Comparison of ENCODE assay signal across 12 cellular contexts in genomic region chr17:69451416-69452394, GRCh38. TPM values are rescaled to one million over a fixed set of nuclear protein-coding genes. Genes with fewer than 3 reads are reported as not detected.
A peak's percentile ranks its signal among the peaks of the same experiment; 100 is the strongest.
DNase-seq lines count a peak whose midpoint lies in the region; ATAC-seq and TF ChIP-seq lines count a peak whose summit lies in the region.
"Had no signal": no experiment of that assay in that cellular context is flagged by ENCODE, and none has a peak within 500 bp of the region (broad histone marks: within the 10 kb centered on the region; RNA-seq: fewer than 3 reads in every experiment).

No MANE protein-coding gene starts in this region.

- DNase-seq in progenitor cell of endocrine pancreas (ENCODE audit: low spot score, unreplicated experiment) (no peak), SW 1271 (lab: John Stamatoyannopoulos, UW) (no peak), GDM1 (lab: John Stamatoyannopoulos, UW) (no peak), putamen (ENCODE audit: low spot score) (no peak)
- no peak for DNase-seq in stimulated activated CD4-positive, alpha-beta T cell treated with anti-CD3 and anti-CD28 coated beads, Interleukin-1b, Interleukin-23, amount 100 ng/mL, for 48 hours
- DNase-seq: Calu3, MV-4-11 had no signal

- H3K36me3 Mint-ChIP-seq in progenitor cell of endocrine pancreas (ENCODE audit: insufficient read depth), result peaks cover 3% of the 10 kb centered on the region

- no peak for TF ChIP-seq CTCF in progenitor cell of endocrine pancreas (IDR thresholded peaks at IDR 0.05; ENCODE audit: unreplicated experiment)

- H3K4me1 Mint-ChIP-seq in progenitor cell of endocrine pancreas (ENCODE audit: low read depth), result peaks cover 18% of the 10 kb centered on the region

- H3K27me3 Mint-ChIP-seq in progenitor cell of endocrine pancreas, result no peaks in the 10 kb centered on the region
- H3K27me3 Mint-ChIP-seq: activated naive CD4-positive, alpha-beta T cell treated with anti-CD3 and anti-CD28 coated beads, Interleukin-2, amount 50 U/mL, for 24 hours had no signal

- H3K27ac Mint-ChIP-seq in progenitor cell of endocrine pancreas, result peak overlapping the region; percentile 29
- H3K27ac Mint-ChIP-seq: activated naive CD4-positive, alpha-beta T cell treated with anti-CD3 and anti-CD28 coated beads, Interleukin-2, amount 50 U/mL, for 24 hours had no signal

- H3K4me3 Mint-ChIP-seq in progenitor cell of endocrine pancreas (ENCODE audit: low read depth), result no peak overlapping the region
- H3K4me3 Mint-ChIP-seq: activated naive CD4-positive, alpha-beta T cell treated with anti-CD3 and anti-CD28 coated beads, Interleukin-2, amount 50 U/mL, for 24 hours had no signal

- H3K9me3 Mint-ChIP-seq in progenitor cell of endocrine pancreas (ENCODE audit: low read depth), result no peaks in the 10 kb centered on the region
- H3K9me3 Mint-ChIP-seq: activated naive CD4-positive, alpha-beta T cell treated with anti-CD3 and anti-CD28 coated beads, Interleukin-2, amount 50 U/mL, for 24 hours had no signal

- ATAC-seq in GM19035 (IDR thresholded peaks at IDR 0.05; ENCODE audit: unreplicated experiment), result peak; percentile 85
- ATAC-seq in HG02623 (IDR thresholded peaks at IDR 0.05; ENCODE audit: unreplicated experiment), result peak; percentile 82
- peak; percentile 80 for ATAC-seq in HG03571 (IDR thresholded peaks at IDR 0.05; ENCODE audit: unreplicated experiment)
- ATAC-seq: HCT116 had no signal

RNA-seq across cellular contexts. Expression of gene MAP2K6, which starts 37.2 kb away (rescaled TPM):
- total RNA-seq in progenitor cell of endocrine pancreas, result 44.3 and 44.7 TPM in 2 replicates
